ENCODE assay signal across 34 cellular contexts in genomic region chr22:20284471-20285086, GRCh38.
"Had no signal": no experiment of that assay in that cellular context is flagged by ENCODE, and none has a peak within 500 bp of the region (broad histone marks: within the 10 kb centered on the region; RNA-seq: fewer than 3 reads in every experiment).

No MANE protein-coding gene starts in this region.

- H3K9me3 ChIP-seq: ascending aorta had no signal

- H3K4me1 ChIP-seq: ascending aorta had no signal

- ATAC-seq: activated naive CD8-positive, alpha-beta T cell treated with anti-CD3 and anti-CD28 coated beads, Interleukin-2, amount 50 U/mL, for 24 hours had no signal

- H3K27ac Mint-ChIP-seq: activated CD4-positive, alpha-beta memory T cell treated with anti-CD3 and anti-CD28 coated beads, Interleukin-2, amount 10 ng/mL, durations not matched to agents 7 days and 5 days; activated CD4-positive, alpha-beta T cell treated with anti-CD3 and anti-CD28 coated beads for 36 hours; activated CD4-positive, alpha-beta T cell treated with anti-CD3 and anti-CD28 coated beads, Interleukin-2, amount 10 ng/mL, durations not matched to agents 7 days and 5 days; activated CD8-positive, alpha-beta memory T cell treated with anti-CD3 and anti-CD28 coated beads, Interleukin-2, amount 10 ng/mL, durations not matched to agents 7 days and 5 days; activated CD8-positive, alpha-beta T cell treated with anti-CD3 and anti-CD28 coated beads, Interleukin-2, amount 10 ng/mL, durations not matched to agents 7 days and 5 days; activated naive CD4-positive, alpha-beta T cell treated with anti-CD3 and anti-CD28 coated beads, Interleukin-2, amount 10 ng/mL, durations not matched to agents 7 days and 5 days; activated naive CD4-positive, alpha-beta T cell treated with anti-CD3 and anti-CD28 coated beads, Interleukin-2, amount 50 U/mL, for 24 hours; activated naive CD8-positive, alpha-beta T cell; activated naive CD8-positive, alpha-beta T cell treated with anti-CD3 and anti-CD28 coated beads, Interleukin-2, amount 10 ng/mL, durations not matched to agents 7 days and 5 days; activated naive CD8-positive, alpha-beta T cell treated with anti-CD3 and anti-CD28 coated beads, Interleukin-2, amount 50 U/mL, for 24 hours; activated T-cell treated with anti-CD3 and anti-CD28 coated beads, Interleukin-2, amount 50 U/mL, for 24 hours; activated T-helper 2 cell treated with anti-CD3 and anti-CD28 coated beads, Interferon-gamma antibody, Interleukin-2, Interleukin-4, amounts not matched to agents 10 μg/mL and 5 μg/mL and 100 μg/mL, durations not matched to agents 14 hours and 24 hours and 36 hours; T-helper 1 cell treated with Interleukin-12 subunit alpha and Interleukin-12 subunit beta and Interleukin-4 antibody, amounts not matched to agents 30 μg/mL and 1 μg/mL, for 36 hours; T-helper 2 cell treated with Interferon-gamma antibody and Interleukin-4, amounts not matched to agents 5 μg/mL and 100 μg/mL, for 36 hours had no signal

- H3K4me3 Mint-ChIP-seq: activated CD4-positive, alpha-beta memory T cell treated with anti-CD3 and anti-CD28 coated beads, Interleukin-2, amount 10 ng/mL, durations not matched to agents 7 days and 5 days; activated CD4-positive, alpha-beta T cell treated with anti-CD3 and anti-CD28 coated beads for 36 hours; activated CD4-positive, alpha-beta T cell treated with anti-CD3 and anti-CD28 coated beads, Interleukin-2, amount 10 ng/mL, durations not matched to agents 7 days and 5 days; activated CD8-positive, alpha-beta memory T cell treated with anti-CD3 and anti-CD28 coated beads, Interleukin-2, amount 10 ng/mL, durations not matched to agents 7 days and 5 days; activated CD8-positive, alpha-beta T cell treated with anti-CD3 and anti-CD28 coated beads, Interleukin-2, amount 10 ng/mL, durations not matched to agents 7 days and 5 days; activated naive CD4-positive, alpha-beta T cell treated with anti-CD3 and anti-CD28 coated beads, Interleukin-2, amount 10 ng/mL, durations not matched to agents 7 days and 5 days; activated naive CD4-positive, alpha-beta T cell treated with anti-CD3 and anti-CD28 coated beads, Interleukin-2, amount 50 U/mL, for 24 hours; activated naive CD8-positive, alpha-beta T cell; activated naive CD8-positive, alpha-beta T cell treated with anti-CD3 and anti-CD28 coated beads, Interleukin-2, amount 10 ng/mL, durations not matched to agents 7 days and 5 days; activated naive CD8-positive, alpha-beta T cell treated with anti-CD3 and anti-CD28 coated beads, Interleukin-2, amount 50 U/mL, for 24 hours; activated T-cell treated with anti-CD3 and anti-CD28 coated beads, Interleukin-2, amount 50 U/mL, for 24 hours; brain; central memory CD8-positive, alpha-beta T cell; T-helper 1 cell treated with Interleukin-12 subunit alpha and Interleukin-12 subunit beta and Interleukin-4 antibody, amounts not matched to agents 30 μg/mL and 1 μg/mL, for 36 hours; T-helper 2 cell treated with Interferon-gamma antibody and Interleukin-4, amounts not matched to agents 5 μg/mL and 100 μg/mL, for 36 hours had no signal

- FAIRE-seq: TTC549 had no signal

- H3K4me3 ChIP-seq: ascending aorta, cardiac muscle cell had no signal

- H3K27me3 Mint-ChIP-seq: activated CD4-positive, alpha-beta memory T cell treated with anti-CD3 and anti-CD28 coated beads, Interleukin-2, amount 10 ng/mL, durations not matched to agents 7 days and 5 days; activated CD4-positive, alpha-beta T cell treated with anti-CD3 and anti-CD28 coated beads for 36 hours; activated CD4-positive, alpha-beta T cell treated with anti-CD3 and anti-CD28 coated beads, Interleukin-2, amount 10 ng/mL, durations not matched to agents 7 days and 5 days; activated CD8-positive, alpha-beta memory T cell treated with anti-CD3 and anti-CD28 coated beads, Interleukin-2, amount 10 ng/mL, durations not matched to agents 7 days and 5 days; activated naive CD4-positive, alpha-beta T cell treated with anti-CD3 and anti-CD28 coated beads, Interleukin-2, amount 50 U/mL, for 24 hours; activated naive CD8-positive, alpha-beta T cell; activated naive CD8-positive, alpha-beta T cell treated with anti-CD3 and anti-CD28 coated beads, Interleukin-2, amount 10 ng/mL, durations not matched to agents 7 days and 5 days had no signal

- H3K36me3 Mint-ChIP-seq: activated CD8-positive, alpha-beta memory T cell treated with anti-CD3 and anti-CD28 coated beads, Interleukin-2, amount 10 ng/mL, durations not matched to agents 7 days and 5 days; activated naive CD4-positive, alpha-beta T cell treated with anti-CD3 and anti-CD28 coated beads, Interleukin-2, amount 10 ng/mL, durations not matched to agents 7 days and 5 days; activated naive CD4-positive, alpha-beta T cell treated with anti-CD3 and anti-CD28 coated beads, Interleukin-2, amount 50 U/mL, for 24 hours; activated naive CD8-positive, alpha-beta T cell; activated naive CD8-positive, alpha-beta T cell treated with anti-CD3 and anti-CD28 coated beads, Interleukin-2, amount 10 ng/mL, durations not matched to agents 7 days and 5 days; brain had no signal

- H3K9me3 Mint-ChIP-seq: activated CD4-positive, alpha-beta memory T cell treated with anti-CD3 and anti-CD28 coated beads, Interleukin-2, amount 10 ng/mL, durations not matched to agents 7 days and 5 days; activated CD4-positive, alpha-beta T cell treated with anti-CD3 and anti-CD28 coated beads, Interleukin-2, amount 10 ng/mL, durations not matched to agents 7 days and 5 days; activated naive CD4-positive, alpha-beta T cell treated with anti-CD3 and anti-CD28 coated beads, Interleukin-2, amount 10 ng/mL, durations not matched to agents 7 days and 5 days; activated naive CD4-positive, alpha-beta T cell treated with anti-CD3 and anti-CD28 coated beads, Interleukin-2, amount 50 U/mL, for 24 hours; activated naive CD8-positive, alpha-beta T cell treated with anti-CD3 and anti-CD28 coated beads, Interleukin-2, amount 10 ng/mL, durations not matched to agents 7 days and 5 days; activated naive CD8-positive, alpha-beta T cell treated with anti-CD3 and anti-CD28 coated beads, Interleukin-2, amount 50 U/mL, for 24 hours; activated T-cell treated with anti-CD3 and anti-CD28 coated beads, Interleukin-2, amount 50 U/mL, for 24 hours; activated T-helper 2 cell treated with anti-CD3 and anti-CD28 coated beads, Interferon-gamma antibody, Interleukin-2, Interleukin-4, amounts not matched to agents 10 μg/mL and 5 μg/mL and 100 μg/mL, durations not matched to agents 14 hours and 24 hours and 36 hours; brain; central memory CD8-positive, alpha-beta T cell; T-helper 1 cell treated with Interleukin-12 subunit alpha and Interleukin-12 subunit beta and Interleukin-4 antibody, amounts not matched to agents 30 μg/mL and 1 μg/mL, for 36 hours; T-helper 2 cell treated with Interferon-gamma antibody and Interleukin-4, amounts not matched to agents 5 μg/mL and 100 μg/mL, for 36 hours had no signal

- H3K27me3 ChIP-seq: ascending aorta, cardiac muscle cell had no signal

- H3K36me3 ChIP-seq: ascending aorta, cardiac muscle cell had no signal

- DNase-seq: activated CD4-positive, alpha-beta memory T cell treated with anti-CD3 and anti-CD28 coated beads, Interleukin-2, amount 10 ng/mL, durations not matched to agents 7 days and 5 days; activated CD4-positive, alpha-beta T cell treated with anti-CD3 and anti-CD28 coated beads for 1 hour; activated CD4-positive, alpha-beta T cell treated with anti-CD3 and anti-CD28 coated beads for 36 hours; activated CD4-positive, alpha-beta T cell treated with anti-CD3 and anti-CD28 coated beads for 48 hours; activated CD4-positive, alpha-beta T cell treated with anti-CD3 and anti-CD28 coated beads, Interleukin-2, amount 10 ng/mL, durations not matched to agents 7 days and 5 days; activated CD4-positive, alpha-beta T cell treated with anti-CD3 and anti-CD28 coated beads, Interleukin-2, amount 50 U/mL, for 48 hours; activated CD4-positive, CD25-positive, alpha-beta regulatory T cell; activated CD8-positive, alpha-beta memory T cell treated with anti-CD3 and anti-CD28 coated beads for 24 hours; activated CD8-positive, alpha-beta memory T cell treated with anti-CD3 and anti-CD28 coated beads, Interleukin-2, amount 10 ng/mL, durations not matched to agents 7 days and 5 days; activated CD8-positive, alpha-beta memory T cell treated with anti-CD3 and anti-CD28 coated beads, Interleukin-2, amount 50 U/mL, for 48 hours; activated CD8-positive, alpha-beta T cell treated with anti-CD3 and anti-CD28 coated beads, Interleukin-2, amount 10 ng/mL, durations not matched to agents 7 days and 5 days; activated effector memory CD4-positive, alpha-beta T cell treated with Interleukin-2 at 50 U/mL for 16 hours; activated gamma-delta T cell; activated naive CD4-positive, alpha-beta T cell treated with anti-CD3 and anti-CD28 coated beads, Interleukin-2, amount 10 ng/mL, durations not matched to agents 7 days and 5 days; activated naive CD4-positive, alpha-beta T cell treated with Interleukin-2 at 50 U/mL for 16 hours; activated naive CD8-positive, alpha-beta T cell treated with anti-CD3 and anti-CD28 coated beads, Interleukin-2, amount 10 ng/mL, durations not matched to agents 7 days and 5 days; activated naive CD8-positive, alpha-beta T cell treated with anti-CD3 and anti-CD28 coated beads, Interleukin-2, amount 50 U/mL, for 24 hours; activated T-cell treated with anti-CD3 and anti-CD28 coated beads, Interleukin-2, amount 50 U/mL, for 24 hours; activated T-cell treated with anti-CD3 and anti-CD28 coated beads, Interleukin-2, amount 50 U/mL, for 48 hours; cerebellar nuclear complex; T-helper 1 cell; T-helper 2 cell; T-helper 9 cell had no signal

- H3K27ac ChIP-seq: ascending aorta, cardiac muscle cell, VCaP had no signal

- H3K4me1 Mint-ChIP-seq: activated CD4-positive, alpha-beta memory T cell treated with anti-CD3 and anti-CD28 coated beads, Interleukin-2, amount 10 ng/mL, durations not matched to agents 7 days and 5 days; activated CD4-positive, alpha-beta T cell treated with anti-CD3 and anti-CD28 coated beads for 36 hours; activated CD4-positive, alpha-beta T cell treated with anti-CD3 and anti-CD28 coated beads, Interleukin-2, amount 10 ng/mL, durations not matched to agents 7 days and 5 days; activated naive CD4-positive, alpha-beta T cell treated with anti-CD3 and anti-CD28 coated beads, Interleukin-2, amount 10 ng/mL, durations not matched to agents 7 days and 5 days; activated naive CD4-positive, alpha-beta T cell treated with anti-CD3 and anti-CD28 coated beads, Interleukin-2, amount 50 U/mL, for 24 hours; central memory CD8-positive, alpha-beta T cell had no signal
